ENCODE assay signal across 1 cellular context in genomic region chr2:187535381-187535780, GRCh38. TPM values are rescaled to one million over a fixed set of nuclear protein-coding genes. Genes with fewer than 3 reads are reported as not detected.
"Had no signal": no experiment of that assay in that cellular context is flagged by ENCODE, and none has a peak within 500 bp of the region (broad histone marks: within the 10 kb centered on the region; RNA-seq: fewer than 3 reads in every experiment).

No MANE protein-coding gene starts in this region.

RNA-seq across cellular contexts. Expression of gene TFPI, which starts 18.9 kb away (rescaled TPM):
- total RNA-seq: OCI-LY7 had no signal
